In the genomic region with DNA sequence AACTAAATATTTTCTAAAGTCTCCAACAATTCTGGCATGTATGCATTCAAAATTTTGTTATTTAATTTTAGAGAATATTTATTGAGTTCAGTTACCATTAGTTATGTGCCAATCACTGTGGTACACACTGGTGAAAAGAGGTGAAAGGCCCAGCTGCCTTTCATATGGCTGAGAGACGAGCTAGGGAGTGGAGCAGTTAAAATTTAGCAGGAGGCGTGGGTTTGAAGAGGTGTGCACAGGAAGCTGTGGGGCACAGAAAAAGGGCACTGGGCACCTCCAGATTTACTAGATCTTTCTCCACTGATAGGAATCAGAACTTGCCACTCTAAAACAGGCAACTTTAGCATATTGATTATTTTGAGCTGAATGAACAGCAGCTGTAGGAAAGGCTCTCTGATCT, we compare ENCODE assay signal across 1 cellular context.
TF ChIP-seq lines count a peak whose summit lies in the region.

No MANE protein-coding gene starts in this region.

TF ChIP-seq in H1, 55 proteins besides CTCF, POLR2A, EP300 and RAD21 (continued from another document):
- TF ChIP-seq, protein P1, sequence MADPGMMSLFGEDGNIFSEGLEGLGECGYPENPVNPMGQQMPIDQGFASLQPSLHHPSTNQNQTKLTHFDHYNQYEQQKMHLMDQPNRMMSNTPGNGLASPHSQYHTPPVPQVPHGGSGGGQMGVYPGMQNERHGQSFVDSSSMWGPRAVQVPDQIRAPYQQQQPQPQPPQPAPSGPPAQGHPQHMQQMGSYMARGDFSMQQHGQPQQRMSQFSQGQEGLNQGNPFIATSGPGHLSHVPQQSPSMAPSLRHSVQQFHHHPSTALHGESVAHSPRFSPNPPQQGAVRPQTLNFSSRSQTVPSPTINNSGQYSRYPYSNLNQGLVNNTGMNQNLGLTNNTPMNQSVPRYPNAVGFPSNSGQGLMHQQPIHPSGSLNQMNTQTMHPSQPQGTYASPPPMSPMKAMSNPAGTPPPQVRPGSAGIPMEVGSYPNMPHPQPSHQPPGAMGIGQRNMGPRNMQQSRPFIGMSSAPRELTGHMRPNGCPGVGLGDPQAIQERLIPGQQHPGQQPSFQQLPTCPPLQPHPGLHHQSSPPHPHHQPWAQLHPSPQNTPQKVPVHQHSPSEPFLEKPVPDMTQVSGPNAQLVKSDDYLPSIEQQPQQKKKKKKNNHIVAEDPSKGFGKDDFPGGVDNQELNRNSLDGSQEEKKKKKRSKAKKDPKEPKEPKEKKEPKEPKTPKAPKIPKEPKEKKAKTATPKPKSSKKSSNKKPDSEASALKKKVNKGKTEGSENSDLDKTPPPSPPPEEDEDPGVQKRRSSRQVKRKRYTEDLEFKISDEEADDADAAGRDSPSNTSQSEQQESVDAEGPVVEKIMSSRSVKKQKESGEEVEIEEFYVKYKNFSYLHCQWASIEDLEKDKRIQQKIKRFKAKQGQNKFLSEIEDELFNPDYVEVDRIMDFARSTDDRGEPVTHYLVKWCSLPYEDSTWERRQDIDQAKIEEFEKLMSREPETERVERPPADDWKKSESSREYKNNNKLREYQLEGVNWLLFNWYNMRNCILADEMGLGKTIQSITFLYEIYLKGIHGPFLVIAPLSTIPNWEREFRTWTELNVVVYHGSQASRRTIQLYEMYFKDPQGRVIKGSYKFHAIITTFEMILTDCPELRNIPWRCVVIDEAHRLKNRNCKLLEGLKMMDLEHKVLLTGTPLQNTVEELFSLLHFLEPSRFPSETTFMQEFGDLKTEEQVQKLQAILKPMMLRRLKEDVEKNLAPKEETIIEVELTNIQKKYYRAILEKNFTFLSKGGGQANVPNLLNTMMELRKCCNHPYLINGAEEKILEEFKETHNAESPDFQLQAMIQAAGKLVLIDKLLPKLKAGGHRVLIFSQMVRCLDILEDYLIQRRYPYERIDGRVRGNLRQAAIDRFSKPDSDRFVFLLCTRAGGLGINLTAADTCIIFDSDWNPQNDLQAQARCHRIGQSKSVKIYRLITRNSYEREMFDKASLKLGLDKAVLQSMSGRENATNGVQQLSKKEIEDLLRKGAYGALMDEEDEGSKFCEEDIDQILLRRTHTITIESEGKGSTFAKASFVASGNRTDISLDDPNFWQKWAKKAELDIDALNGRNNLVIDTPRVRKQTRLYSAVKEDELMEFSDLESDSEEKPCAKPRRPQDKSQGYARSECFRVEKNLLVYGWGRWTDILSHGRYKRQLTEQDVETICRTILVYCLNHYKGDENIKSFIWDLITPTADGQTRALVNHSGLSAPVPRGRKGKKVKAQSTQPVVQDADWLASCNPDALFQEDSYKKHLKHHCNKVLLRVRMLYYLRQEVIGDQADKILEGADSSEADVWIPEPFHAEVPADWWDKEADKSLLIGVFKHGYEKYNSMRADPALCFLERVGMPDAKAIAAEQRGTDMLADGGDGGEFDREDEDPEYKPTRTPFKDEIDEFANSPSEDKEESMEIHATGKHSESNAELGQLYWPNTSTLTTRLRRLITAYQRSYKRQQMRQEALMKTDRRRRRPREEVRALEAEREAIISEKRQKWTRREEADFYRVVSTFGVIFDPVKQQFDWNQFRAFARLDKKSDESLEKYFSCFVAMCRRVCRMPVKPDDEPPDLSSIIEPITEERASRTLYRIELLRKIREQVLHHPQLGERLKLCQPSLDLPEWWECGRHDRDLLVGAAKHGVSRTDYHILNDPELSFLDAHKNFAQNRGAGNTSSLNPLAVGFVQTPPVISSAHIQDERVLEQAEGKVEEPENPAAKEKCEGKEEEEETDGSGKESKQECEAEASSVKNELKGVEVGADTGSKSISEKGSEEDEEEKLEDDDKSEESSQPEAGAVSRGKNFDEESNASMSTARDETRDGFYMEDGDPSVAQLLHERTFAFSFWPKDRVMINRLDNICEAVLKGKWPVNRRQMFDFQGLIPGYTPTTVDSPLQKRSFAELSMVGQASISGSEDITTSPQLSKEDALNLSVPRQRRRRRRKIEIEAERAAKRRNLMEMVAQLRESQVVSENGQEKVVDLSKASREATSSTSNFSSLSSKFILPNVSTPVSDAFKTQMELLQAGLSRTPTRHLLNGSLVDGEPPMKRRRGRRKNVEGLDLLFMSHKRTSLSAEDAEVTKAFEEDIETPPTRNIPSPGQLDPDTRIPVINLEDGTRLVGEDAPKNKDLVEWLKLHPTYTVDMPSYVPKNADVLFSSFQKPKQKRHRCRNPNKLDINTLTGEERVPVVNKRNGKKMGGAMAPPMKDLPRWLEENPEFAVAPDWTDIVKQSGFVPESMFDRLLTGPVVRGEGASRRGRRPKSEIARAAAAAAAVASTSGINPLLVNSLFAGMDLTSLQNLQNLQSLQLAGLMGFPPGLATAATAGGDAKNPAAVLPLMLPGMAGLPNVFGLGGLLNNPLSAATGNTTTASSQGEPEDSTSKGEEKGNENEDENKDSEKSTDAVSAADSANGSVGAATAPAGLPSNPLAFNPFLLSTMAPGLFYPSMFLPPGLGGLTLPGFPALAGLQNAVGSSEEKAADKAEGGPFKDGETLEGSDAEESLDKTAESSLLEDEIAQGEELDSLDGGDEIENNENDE (IDR thresholded peaks at IDR 0.05; ENCODE audit: insufficient replicate concordance, low read length): no peak
- TF ChIP-seq ZNF274 (IDR thresholded peaks at IDR 0.05; ENCODE audit: borderline replicate concordance, extremely low read depth, low read length) (no peak), TAF1 (IDR thresholded peaks at IDR 0.05; ENCODE audit: low read depth, low read length) (no peak), FOSL1 (IDR thresholded peaks at IDR 0.05; ENCODE audit: insufficient read depth, low read depth, low read length) (no peak), CHD2 (IDR thresholded peaks at IDR 0.05; ENCODE audit: low read length) (no peak), SP2 (IDR thresholded peaks at IDR 0.05; ENCODE audit: low read length) (no peak), KDM5A (IDR thresholded peaks at IDR 0.05; ENCODE audit: low read length) (no peak), YY1 (IDR thresholded peaks at IDR 0.05; ENCODE audit: low read depth, low read length) (no peak), SP1 (IDR thresholded peaks at IDR 0.05; ENCODE audit: low read depth, low read length) (no peak), POU5F1 (IDR thresholded peaks at IDR 0.05; ENCODE audit: low read depth, low read length) (no peak), EGR1 (IDR thresholded peaks at IDR 0.05; ENCODE audit: borderline replicate concordance, low read depth, low read length) (no peak)
